1 cellular context compared by ENCODE assay signal in genomic region chr3:168620854-168621253, GRCh38.
TF ChIP-seq lines count a peak whose summit lies in the region.

No MANE protein-coding gene starts in this region.

TF ChIP-seq in IMR-90, 13 proteins besides CTCF, POLR2A, EP300 and RAD21:
- no peak for TF ChIP-seq MAZ (IDR thresholded peaks at IDR 0.05; ENCODE audit: borderline replicate concordance, low read depth, low read length)
- TF ChIP-seq CEBPB (IDR thresholded peaks at IDR 0.05; ENCODE audit: low read depth, low read length): no peak
- TF ChIP-seq NFE2L2 (IDR thresholded peaks at IDR 0.05; ENCODE audit: low read depth, low read length): no peak
